ENCODE assay signal across 31 cellular contexts in genomic region chr6:79548310-79548709, GRCh38.
"Had no signal": no experiment of that assay in that cellular context is flagged by ENCODE, and none has a peak within 500 bp of the region (broad histone marks: within the 10 kb centered on the region; RNA-seq: fewer than 3 reads in every experiment).

No MANE protein-coding gene starts in this region.

- H3K27ac ChIP-seq: ascending aorta, cardiac muscle cell, VCaP had no signal

- H3K9me3 ChIP-seq: ascending aorta had no signal

- ATAC-seq: activated CD8-positive, alpha-beta T cell treated with anti-CD3 and anti-CD28 coated beads for 36 hours; activated T-cell treated with anti-CD3 and anti-CD28 coated beads, Interleukin-2, amount 50 U/mL, for 72 hours; activated T-helper 17 cell treated with anti-CD3 and anti-CD28 coated beads, Interleukin-2, amount 50 U/mL, for 72 hours; PC-3 had no signal

- DNase-seq: activated B cell treated with CpG ODN at 0.5 μM for 24 hours; activated CD4-positive, alpha-beta T cell treated with anti-CD3 and anti-CD28 coated beads for 4 hours; activated CD4-positive, alpha-beta T cell treated with anti-CD3 and anti-CD28 coated beads, Interleukin-2, amount 50 U/mL, for 4 hours; activated CD4-positive, CD25-positive, alpha-beta regulatory T cell treated with anti-CD3 and anti-CD28 coated beads, Interleukin-2, amount 50 U/mL, for 72 hours; activated CD8-positive, alpha-beta T cell treated with anti-CD3 and anti-CD28 coated beads for 36 hours; activated effector memory CD4-positive, alpha-beta T cell treated with anti-CD3 and anti-CD28 coated beads, Interleukin-2, amount 50 U/mL, for 16 hours; activated naive CD4-positive, alpha-beta T cell treated with Interleukin-2 at 50 U/mL for 16 hours; activated naive CD8-positive, alpha-beta T cell treated with anti-CD3 and anti-CD28 coated beads, Interleukin-2, amount 10 ng/mL, durations not matched to agents 7 days and 5 days; activated T-cell treated with anti-CD3 and anti-CD28 coated beads, Interleukin-2, amount 50 U/mL, for 1 hour; activated T-cell treated with anti-CD3 and anti-CD28 coated beads, Interleukin-2, amount 50 U/mL, for 72 hours; amygdala; NCI-H1436 treated with DMSO at 0.1 percent for 48 hours; NCI-H1694 treated with DMSO at 0.1 percent for 48 hours; NCI-H2029; NCI-H2171 treated with DMSO at 0.1 percent for 48 hours; NCI-H2227 treated with DMSO at 0.1 percent for 48 hours; NCI-H524; NCI-H69; NCI-H82; NK-92 treated with Interleukin-12 subunit alpha and Interleukin-12 subunit beta, amount 100 ng/mL, for 24 hours; PC-3; Right ventricle myocardium superior; SW 1271; T-helper 1 cell; T-helper 2 cell; T-helper 9 cell had no signal

- H3K36me3 ChIP-seq: ascending aorta, cardiac muscle cell had no signal

- H3K4me3 ChIP-seq: ascending aorta, cardiac muscle cell had no signal

- FAIRE-seq: RCC 7860 had no signal

- H3K27me3 ChIP-seq: ascending aorta, cardiac muscle cell had no signal
